8 cellular contexts compared by ENCODE assay signal in the genomic region with DNA sequence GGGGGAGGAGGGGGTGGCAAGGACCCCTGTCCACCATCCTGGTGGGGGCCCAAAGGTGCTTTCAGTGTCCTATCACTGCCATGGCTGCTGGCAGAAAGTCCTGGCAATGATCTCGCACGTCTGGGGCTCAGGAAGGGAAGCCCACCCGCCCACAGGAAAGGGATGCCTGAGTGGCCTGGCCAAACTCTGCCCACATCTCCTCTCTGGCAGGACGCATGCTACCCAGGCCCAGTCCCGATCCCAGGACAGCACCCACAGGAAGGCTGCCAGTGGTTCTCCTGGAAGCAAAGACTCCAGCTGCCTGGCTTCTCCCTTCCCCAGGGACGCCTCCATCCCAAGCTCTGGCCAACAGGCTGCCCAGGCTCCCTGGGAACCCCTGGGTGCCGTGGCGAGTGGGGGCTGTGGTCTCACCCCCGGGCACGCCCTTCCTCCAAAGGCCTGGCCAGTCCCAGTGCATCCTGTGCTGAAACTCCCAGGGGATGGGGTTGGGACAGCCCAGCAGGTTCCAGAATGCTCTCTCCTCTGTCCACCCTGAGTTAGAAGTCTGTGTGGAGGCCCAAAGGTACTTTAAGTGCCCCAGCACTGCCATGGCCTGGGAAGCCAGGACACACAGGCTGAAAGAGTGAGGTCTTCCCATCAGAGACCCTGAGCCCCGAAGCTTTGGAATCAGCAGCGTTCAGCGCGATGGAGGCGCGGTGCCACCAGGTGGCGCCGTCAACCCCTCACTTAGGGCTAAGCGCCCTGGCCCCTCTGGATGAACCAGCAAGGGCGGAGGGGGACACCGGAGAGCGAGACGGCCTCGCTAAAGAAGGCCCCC. TPM values are rescaled to one million over a fixed set of nuclear protein-coding genes. Genes with fewer than 3 reads are reported as not detected.
DNase-seq lines count a peak whose midpoint lies in the region; ATAC-seq and TF ChIP-seq lines count a peak whose summit lies in the region.

No MANE protein-coding gene starts in this region.

- H3K4me1 Mint-ChIP-seq in CD4-positive, alpha-beta memory T cell = peaks cover 9 to 16% (median 12%) of the 10 kb centered on the region in 4 donors
- peaks cover 9% of the 10 kb centered on the region for H3K4me1 Mint-ChIP-seq in activated CD4-positive, alpha-beta T cell treated with anti-CD3 and anti-CD28 coated beads for 36 hours

- no peak overlapping the region for H3K4me3 ChIP-seq in CD4-positive, alpha-beta memory T cell (ENCODE audit: low read length in 2 of 2)
- H3K4me3 ChIP-seq in colonic mucosa = no peak overlapping the region
- no peak overlapping the region for H3K4me3 ChIP-seq in right lobe of liver

- ATAC-seq in activated CD4-positive, alpha-beta T cell treated with anti-CD3 and anti-CD28 coated beads for 36 hours = peak; percentile 90
- ATAC-seq in right lobe of liver (peak; percentile 84 to 94 (median 90)), GM21367 (IDR thresholded peaks at IDR 0.05; ENCODE audit: unreplicated experiment) (no peak)

- TF ChIP-seq POLR2A in right lobe of liver (IDR thresholded peaks at IDR 0.05) = no peak

- H3K36me3 ChIP-seq in CD4-positive, alpha-beta memory T cell (ENCODE audit: insufficient read depth, low read length) = no peaks in the 10 kb centered on the region
- H3K36me3 ChIP-seq in colonic mucosa (no peaks in the 10 kb centered on the region), right lobe of liver (no peaks in the 10 kb centered on the region)

- no peak overlapping the region for H3K9ac ChIP-seq in colonic mucosa (ENCODE audit: low read depth in 2 of 2, low read length in 2 of 2)

- H3K27me3 ChIP-seq in CD4-positive, alpha-beta memory T cell (ENCODE audit: insufficient read depth, low read length) = no peaks in the 10 kb centered on the region
- H3K27me3 ChIP-seq in colonic mucosa (no peaks in the 10 kb centered on the region), right lobe of liver (no peaks in the 10 kb centered on the region)

- peaks cover 6% of the 10 kb centered on the region for H3K4me1 ChIP-seq in CD4-positive, alpha-beta memory T cell (ENCODE audit: insufficient read depth, low read length)
- peaks cover 11% of the 10 kb centered on the region for H3K4me1 ChIP-seq in colonic mucosa
- H3K4me1 ChIP-seq in right lobe of liver = peaks cover 0 to 5% (median 0%) of the 10 kb centered on the region in 4 donors

- WGBS in right lobe of liver (ENCODE audit: insufficient coverage, low coverage, low lambda C conversion rate, missing lambda C conversion rate) = no CpG with 5 or more reads among the region's 24 CpGs

- CTCF ChIA-PET in CD4-positive, alpha-beta memory T cell (lab: Charles Lee; ENCODE audit: partially characterized antibody) = interaction anchor here (0.7 to 9.0 kb wide), 27 partner anchors 10 to 621 kb away, joined by 3 to 125 read pairs (median 4); a partner anchor contains a TSS
- CTCF ChIA-PET in activated CD4-positive, alpha-beta T cell treated with anti-CD3 and anti-CD28 coated beads for 36 hours (lab: Charles Lee) = interaction anchor here (0.6 to 6.7 kb wide), 33 partner anchors 9 to 1666 kb away, joined by 3 to 71 read pairs (median 4); a partner anchor contains a TSS

- H3K9me3 ChIP-seq in CD4-positive, alpha-beta memory T cell (ENCODE audit: control insufficient read depth in 1 of 2, low read length in 2 of 2) = no peaks in the 10 kb centered on the region
- H3K9me3 ChIP-seq in colonic mucosa (no peaks in the 10 kb centered on the region), right lobe of liver (no peaks in the 10 kb centered on the region)

- POLR2A ChIA-PET in CD4-positive, alpha-beta memory T cell (lab: Charles Lee; ENCODE audit: partially characterized antibody) = interaction anchor here (1.2 to 1.5 kb wide), 3 partner anchors 13 to 233 kb away, joined by 3 to 11 read pairs (median 5); a partner anchor contains a TSS
- POLR2A ChIA-PET in activated CD4-positive, alpha-beta T cell treated with anti-CD3 and anti-CD28 coated beads for 36 hours (lab: Charles Lee) = no interaction called here

- peaks cover 2 to 5% of the 10 kb centered on the region in 2 donors for H3K27me3 Mint-ChIP-seq in CD4-positive, alpha-beta memory T cell
- H3K27me3 Mint-ChIP-seq in activated CD4-positive, alpha-beta T cell treated with anti-CD3 and anti-CD28 coated beads for 36 hours = peaks cover 3% of the 10 kb centered on the region

- H3K27ac Mint-ChIP-seq in CD4-positive, alpha-beta memory T cell = peak overlapping the region in 1 of 7 donors; percentile 77
- no peak overlapping the region for H3K27ac Mint-ChIP-seq in activated CD4-positive, alpha-beta T cell treated with anti-CD3 and anti-CD28 coated beads for 36 hours

- H3K27ac ChIP-seq in CD4-positive, alpha-beta memory T cell (ENCODE audit: low read depth, low read length) = no peak overlapping the region
- no peak overlapping the region for H3K27ac ChIP-seq in colonic mucosa
- H3K27ac ChIP-seq in right lobe of liver = no peak overlapping the region

- no peaks in the 10 kb centered on the region for H3K36me3 Mint-ChIP-seq in CD4-positive, alpha-beta memory T cell
- no peaks in the 10 kb centered on the region for H3K36me3 Mint-ChIP-seq in activated CD4-positive, alpha-beta T cell treated with anti-CD3 and anti-CD28 coated beads for 36 hours (ENCODE audit: low read depth)

- no peak overlapping the region for H3K4me3 Mint-ChIP-seq in CD4-positive, alpha-beta memory T cell
- H3K4me3 Mint-ChIP-seq in activated CD4-positive, alpha-beta T cell treated with anti-CD3 and anti-CD28 coated beads for 36 hours = no peak overlapping the region

- H3K9me3 Mint-ChIP-seq in CD4-positive, alpha-beta memory T cell = no peaks in the 10 kb centered on the region
- no peaks in the 10 kb centered on the region for H3K9me3 Mint-ChIP-seq in activated CD4-positive, alpha-beta T cell treated with anti-CD3 and anti-CD28 coated beads for 36 hours (ENCODE audit: low read depth)

- intact Hi-C loops in CD4-positive, alpha-beta memory T cell (cut with micrococcal nuclease) = loop anchor here (1.0 to 10.0 kb wide), 5 partner anchors 30 to 851 kb away; a partner anchor contains a TSS
- intact Hi-C loops in activated CD4-positive, alpha-beta T cell treated with anti-CD3 and anti-CD28 coated beads for 36 hours (cut with DNase I, micrococcal nuclease) = loop anchor here (1.0 to 10.0 kb wide), 4 partner anchors 101 to 671 kb away; no protein-coding TSS in a partner anchor
- intact Hi-C loops in colonic mucosa (cut with DNase I) = loop anchor here (1.0 to 10.0 kb wide), 3 partner anchors 28 to 234 kb away; a partner anchor contains a TSS
- intact Hi-C loops in right lobe of liver (cut with DNase I) = no loop called here

- peak; percentile 43 to 64 (median 58) for DNase-seq in CD4-positive, alpha-beta memory T cell
- peak; percentile 38 for DNase-seq in H4 (ENCODE audit: low spot score)
- peak; percentile 11 for DNase-seq in NCI-H2196 treated with DMSO at 0.1 percent for 48 hours (lab: John Stamatoyannopoulos, UW; ENCODE audit: unreplicated experiment)
- peak; percentile 84 for DNase-seq in activated CD4-positive, alpha-beta T cell treated with anti-CD3 and anti-CD28 coated beads for 36 hours
- peak; percentile 73 for DNase-seq in colonic mucosa
- peak; percentile 66 to 72 (median 72) for DNase-seq in right lobe of liver
- peak; percentile 41 to 55 (median 43) for DNase-seq in stimulated activated CD4-positive, alpha-beta T cell treated with anti-CD3 and anti-CD28 coated beads, TNF-alpha, amount 100 ng/mL, for 4 hours (ENCODE audit: low read depth in 3 of 3)

- TF ChIP-seq CTCF in colonic mucosa (IDR thresholded peaks at IDR 0.05) (peak; percentile 96), right lobe of liver (IDR thresholded peaks at IDR 0.05) (peak; percentile 86 to 96 (median 90))

RNA-seq across cellular contexts. Expression of a gene that starts 29.8 kb away (rescaled TPM):
- total RNA-seq in CD4-positive, alpha-beta memory T cell = 10 to 100 TPM; 23.5 to 23.9 TPM
- 10 to 100 TPM in 1 of 2 donors, 1 to 10 TPM in 1; 4.1 to 12.2 TPM for polyA plus RNA-seq in CD4-positive, alpha-beta memory T cell
- 14.8 and 28.4 TPM in 2 replicates for total RNA-seq in H4 (2014; rRNA removed; shearing (Covaris generic))
- total RNA-seq in activated CD4-positive, alpha-beta T cell treated with anti-CD3 and anti-CD28 coated beads for 36 hours = 10 to 100 TPM; 28.7 to 28.8 TPM
- total RNA-seq in colonic mucosa = 10 to 100 TPM in 1 of 2 donors, 1 to 10 TPM in 1; 8.8 to 13.0 TPM
- 1 to 10 TPM; 4.8 to 8.1 (median 6.6) TPM for total RNA-seq in right lobe of liver

Comparison
In these comparisons a context has a peak if more than half of its experiments do, and no peak if none do; other contexts are left out.
1. DNase-seq: peak in every context shown above with its lines; median percentile 84 in activated CD4-positive, alpha-beta T cell treated with anti-CD3 and anti-CD28 coated beads for 36 hours; 73 in colonic mucosa; 72 in right lobe of liver; 58 in CD4-positive, alpha-beta memory T cell; 43 in stimulated activated CD4-positive, alpha-beta T cell treated with anti-CD3 and anti-CD28 coated beads, TNF-alpha, amount 100 ng/mL, for 4 hours; 38 in H4; 11 in NCI-H2196 treated with DMSO at 0.1 percent for 48 hours.
2. intact Hi-C loops: an anchor here in CD4-positive, alpha-beta memory T cell (1.0 to 10.0 kb wide), activated CD4-positive, alpha-beta T cell treated with anti-CD3 and anti-CD28 coated beads for 36 hours (1.0 to 10.0 kb wide) and colonic mucosa (1.0 to 10.0 kb wide); none called in right lobe of liver.